Comparison of ENCODE assay signal across 10 cellular contexts in genomic region chr9:34072868-34073590, GRCh38. TPM values are rescaled to one million over a fixed set of nuclear protein-coding genes. Genes with fewer than 3 reads are reported as not detected.
DNase-seq lines count a peak whose midpoint lies in the region; ATAC-seq, FAIRE-seq and TF ChIP-seq lines count a peak whose summit lies in the region.
"Had no signal": no experiment of that assay in that cellular context is flagged by ENCODE, and none has a peak within 500 bp of the region (broad histone marks: within the 10 kb centered on the region; RNA-seq: fewer than 3 reads in every experiment).

No MANE protein-coding gene starts in this region.

- no peaks in the 10 kb centered on the region for H3K9me3 ChIP-seq in left lung

- no peaks in the 10 kb centered on the region for H3K36me3 Mint-ChIP-seq in T-cell

- POLR2A ChIA-PET in T-cell (lab: Charles Lee), result interaction anchor here in 1 of 2 donors (0.6 kb wide), 1 partner anchor 8 kb away, joined by 3 read pairs; no protein-coding TSS in a partner anchor

- FAIRE-seq in urothelium cell line (lab: Jason Lieb, UNC), result no peak

- peaks cover 0 to 5% (median 1%) of the 10 kb centered on the region in 3 donors for H3K4me1 Mint-ChIP-seq in T-cell

- no peak overlapping the region for H3K27ac Mint-ChIP-seq in T-cell
- H3K27ac Mint-ChIP-seq: CD4-positive, alpha-beta T cell had no signal

- no peaks in the 10 kb centered on the region for H3K9me3 Mint-ChIP-seq in T-cell
- H3K9me3 Mint-ChIP-seq: CD4-positive, alpha-beta T cell had no signal

- TF ChIP-seq CTCF in astrocyte of the cerebellum (IDR thresholded peaks at IDR 0.05; ENCODE audit: low read depth, low read length, missing control alignments), result no peak
- no peak for TF ChIP-seq CTCF in left lung (IDR thresholded peaks at IDR 0.05)
- TF ChIP-seq CTCF in coronary artery (IDR thresholded peaks at IDR 0.05), result no peak

- CTCF ChIA-PET in T-cell (lab: Charles Lee), result interaction anchor here (0.6 to 2.0 kb wide), 10 partner anchors 8 to 331 kb away, joined by 3 to 7 read pairs (median 5); no protein-coding TSS in a partner anchor

- H3K27ac ChIP-seq in left lung (peak overlapping the region; percentile 30 to 79), coronary artery (no peak overlapping the region)

- ATAC-seq in left lung (peak; percentile 89), T-cell (replicated peaks in 1 of 4) (no peak)

- no peak overlapping the region for H3K4me3 Mint-ChIP-seq in T-cell
- H3K4me3 Mint-ChIP-seq: CD4-positive, alpha-beta T cell had no signal

- no peaks in the 10 kb centered on the region for H3K27me3 Mint-ChIP-seq in T-cell
- H3K27me3 Mint-ChIP-seq: CD4-positive, alpha-beta T cell had no signal

- intact Hi-C loops in left lung (cut with DNase I), result loop anchor here in 1 of 2 donors (10.0 kb wide), 1 partner anchor 148 kb away; no protein-coding TSS in a partner anchor

- DNase-seq in SIG-M5 treated with dmso at 0.1 percent for 504 hours (lab: John Stamatoyannopoulos, UW; ENCODE audit: unreplicated experiment) (peak; percentile 34), SIG-M5 (lab: John Stamatoyannopoulos, UW) (no peak), astrocyte of the cerebellum (ENCODE audit: low read depth) (peak; percentile 81), left lung (peak in 1 of 2 donors; percentile 53), urothelium cell line (ENCODE audit: low spot score) (peak; percentile 56), NCI-H524 treated with DMSO at 0.1 percent for 48 hours (lab: John Stamatoyannopoulos, UW) (no peak), T-cell (no peak), coronary artery (ENCODE audit: low spot score) (no peak)
- DNase-seq: anterior cingulate cortex; CD4-positive, alpha-beta T cell had no signal

- H3K4me1 ChIP-seq in left lung, result peaks cover 0 to 10% of the 10 kb centered on the region in 2 donors

- H3K36me3 ChIP-seq in left lung, result no peaks in the 10 kb centered on the region

- in situ Hi-C loops in astrocyte of the cerebellum (cut with HindIII; ENCODE audit: low sequenced_read_pairs), result no loop called here

- H3K27me3 ChIP-seq in left lung, result no peaks in the 10 kb centered on the region

- no peak overlapping the region for H3K4me3 ChIP-seq in astrocyte of the cerebellum (ENCODE audit: low read depth, low read length)
- no peak overlapping the region for H3K4me3 ChIP-seq in left lung
- no peak overlapping the region for H3K4me3 ChIP-seq in coronary artery

RNA-seq across cellular contexts. Expression of gene UBAP2, which starts 24.3 kb away (rescaled TPM):
- total RNA-seq in left lung (10 to 100 TPM; 28.2 to 40.3 TPM), T-cell (10 to 100 TPM; 32.9 to 38.1 (median 36.7) TPM)

RNA-seq across cellular contexts. Expression of gene DCAF12, which starts 53.5 kb away (rescaled TPM):
- total RNA-seq in left lung, result 10 to 100 TPM; 30.4 to 45.8 TPM
- total RNA-seq in T-cell, result 10 to 100 TPM; 15.5 to 29.1 (median 23.3) TPM

Comparison
In these comparisons a context has a peak if more than half of its experiments do, and no peak if none do; other contexts are left out.
1. DNase-seq: peak in SIG-M5 treated with dmso at 0.1 percent for 504 hours (single experiment), astrocyte of the cerebellum (single experiment) and urothelium cell line (single experiment); none in SIG-M5 (single experiment), NCI-H524 treated with DMSO at 0.1 percent for 48 hours (single experiment), T-cell (0 of 34) and coronary artery (single experiment).
2. H3K27ac ChIP-seq: peak in left lung (2 of 2); none in coronary artery (0 of 2).